In genomic region chr14:69269381-69269780, GRCh38 we compare ENCODE assay signal across 1 cellular context.
TF ChIP-seq lines count a peak whose summit lies in the region.

No MANE protein-coding gene starts in this region.

TF ChIP-seq in HEK293, 187 proteins besides CTCF, POLR2A, EP300 and RAD21 (continued from another document):
- TF ChIP-seq GFI1B (tag by site-specific recombination; IDR thresholded peaks at IDR 0.05), result no peak
- TF ChIP-seq ZNF664 (tag by site-specific recombination; IDR thresholded peaks at IDR 0.05), result no peak
- no peak for TF ChIP-seq HOXC10 (CRISPR knock-in tag; IDR thresholded peaks at IDR 0.05)
- no peak for TF ChIP-seq ZNF548 (tag by site-specific recombination; IDR thresholded peaks at IDR 0.05)
- TF ChIP-seq ZNF335 (tag by site-specific recombination; conservative IDR thresholded peaks at IDR 0.05), result no peak
TF ChIP-seq in HEK293: peak in this region for 2.
